8 cellular contexts compared by ENCODE assay signal in the genomic region with DNA sequence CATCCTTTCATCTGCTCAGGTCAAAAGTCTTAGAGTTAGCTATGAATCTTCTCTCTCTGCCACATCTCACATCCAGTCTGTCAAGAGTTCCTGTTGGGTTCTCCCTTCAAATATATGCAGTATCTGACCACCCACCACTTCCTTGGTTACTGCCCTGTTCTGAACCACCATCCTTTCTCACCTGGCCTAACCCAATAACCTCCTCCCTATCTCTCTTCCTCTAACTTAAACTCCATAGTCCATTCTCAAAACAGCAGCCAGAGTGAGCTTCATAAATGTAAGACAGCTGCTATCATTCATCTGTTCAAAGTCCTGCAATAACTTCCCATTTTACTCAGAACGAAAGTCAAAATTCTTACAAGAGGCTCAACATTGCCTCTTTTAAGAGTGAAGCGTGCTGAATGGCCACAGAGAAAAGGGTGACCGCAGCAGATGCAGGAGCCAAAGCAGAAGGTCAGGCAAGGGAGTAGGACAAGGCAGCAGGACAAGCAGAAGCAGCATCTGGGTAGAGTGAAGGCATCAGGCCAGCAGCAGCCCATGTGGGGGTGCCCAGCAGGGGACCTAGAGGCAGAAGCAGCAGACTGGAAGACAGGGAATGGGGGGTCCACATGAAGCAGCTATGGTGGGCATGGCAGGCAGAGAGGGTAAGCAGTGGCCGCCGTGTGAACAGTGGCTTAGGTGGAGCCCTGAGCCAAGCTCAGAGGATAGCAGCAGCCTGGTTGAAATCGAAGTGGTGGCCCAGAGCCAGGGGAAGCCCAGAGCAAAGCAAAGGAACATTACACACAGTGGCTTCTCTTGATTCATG. TPM values are rescaled to one million over a fixed set of nuclear protein-coding genes. Genes with fewer than 3 reads are reported as not detected.
DNase-seq lines count a peak whose midpoint lies in the region; ATAC-seq, FAIRE-seq and TF ChIP-seq lines count a peak whose summit lies in the region.

No MANE protein-coding gene starts in this region.

- no peak for TF ChIP-seq POLR2A in H54 (IDR thresholded peaks at IDR 0.05; ENCODE audit: low read depth, low read length)

- peak; percentile 87 for DNase-seq in NOMO-1 treated with dmso at 0.1 percent for 144 hours (lab: John Stamatoyannopoulos, UW; ENCODE audit: unreplicated experiment)
- peak; percentile 41 for DNase-seq in midbrain (lab: John Stamatoyannopoulos, UW)
- DNase-seq in HFFc6 = no peak
- DNase-seq in inferior parietal cortex (ENCODE audit: extremely low spot score) = no peak
- no peak for DNase-seq in H54 (ENCODE audit: insufficient read length, low spot score)
- DNase-seq in SHP77 treated with DMSO at 0.1 percent for 48 hours (lab: John Stamatoyannopoulos, UW) = no peak

- no peak overlapping the region for H3K27ac Mint-ChIP-seq in HFFc6

- peaks cover 2% of the 10 kb centered on the region for H3K4me1 Mint-ChIP-seq in HFFc6 (ENCODE audit: low read depth)

- ATAC-seq in GM18907 (IDR thresholded peaks at IDR 0.05; ENCODE audit: unreplicated experiment) (peak; percentile 92), HG02642 (IDR thresholded peaks at IDR 0.05; ENCODE audit: poor library complexity, unreplicated experiment) (peak; percentile 82)

- H3K9me3 Mint-ChIP-seq in HFFc6 = no peaks in the 10 kb centered on the region

- H3K4me3 Mint-ChIP-seq in HFFc6 = no peak overlapping the region

- H3K27me3 Mint-ChIP-seq in HFFc6 (ENCODE audit: insufficient read depth) = peaks cover 3% of the 10 kb centered on the region; the same call in 1 of the 2 replicates

- no peaks in the 10 kb centered on the region for H3K36me3 Mint-ChIP-seq in HFFc6 (ENCODE audit: low read depth)

- TF ChIP-seq CTCF in HFFc6 (IDR thresholded peaks at IDR 0.05) = no peak

- no peak for FAIRE-seq in H54 (lab: Jason Lieb, UNC)

RNA-seq across cellular contexts. Expression of gene CDC42SE2, which starts 39.3 kb away (rescaled TPM):
- 10 to 100 TPM; 14.2 to 18.0 (median 16.4) TPM for total RNA-seq in HFFc6 (2021; fragmentation: NEBNext Ultra II Directional; extraction: Animal tissue kit (Norgen Biotek cat#: 25700))

RNA-seq across cellular contexts. Expression of gene LYRM7, which starts 53.8 kb away (rescaled TPM):
- 10 to 100 TPM in 3 of 6 experiments, 1 to 10 TPM in 3; 8.1 to 10.9 (median 9.9) TPM for total RNA-seq in HFFc6 (2021; fragmentation: NEBNext Ultra II Directional; extraction: Animal tissue kit (Norgen Biotek cat#: 25700))

RNA-seq across cellular contexts. Expression of gene HINT1, which starts 59.5 kb away (rescaled TPM):
- 100 to 1,000 TPM; 231 to 251 (median 241) TPM for total RNA-seq in HFFc6 (2021; fragmentation: NEBNext Ultra II Directional; extraction: Animal tissue kit (Norgen Biotek cat#: 25700))

Comparison
In these comparisons a context has a peak if more than half of its experiments do, and no peak if none do; other contexts are left out.
1. DNase-seq: peak in NOMO-1 treated with dmso at 0.1 percent for 144 hours (single experiment) and midbrain (single experiment); none in HFFc6 (single experiment), inferior parietal cortex (single experiment), H54 (single experiment) and SHP77 treated with DMSO at 0.1 percent for 48 hours (single experiment).